Comparison of ENCODE assay signal across 11 cellular contexts in genomic region chr1:63693956-63694607, GRCh38.
DNase-seq lines count a peak whose midpoint lies in the region; ATAC-seq and TF ChIP-seq lines count a peak whose summit lies in the region.
"Had no signal": no experiment of that assay in that cellular context is flagged by ENCODE, and none has a peak within 500 bp of the region (broad histone marks: within the 10 kb centered on the region; RNA-seq: fewer than 3 reads in every experiment).

No MANE protein-coding gene starts in this region.

- DNase-seq in CD1c-positive myeloid dendritic cell (ENCODE audit: extremely low spot score), result peak; percentile 16
- peak; percentile 36 for DNase-seq in choroid plexus epithelial cell (ENCODE audit: low read depth)
- DNase-seq in COLO668 (lab: John Stamatoyannopoulos, UW; ENCODE audit: unreplicated experiment), result no peak
- no peak for DNase-seq in OCI-LY7 (ENCODE audit: low spot score)
- DNase-seq in NCI-H1417 (lab: John Stamatoyannopoulos, UW), result no peak
- DNase-seq in NCI-H2107 treated with DMSO at 0.1 percent for 48 hours (lab: John Stamatoyannopoulos, UW; ENCODE audit: unreplicated experiment), result no peak
- DNase-seq: heart right ventricle, NCI-H1930, nucleus accumbens had no signal

- ATAC-seq in GM21390 (IDR thresholded peaks at IDR 0.05; ENCODE audit: unreplicated experiment), result peak; percentile 65
- ATAC-seq in HG03469 (IDR thresholded peaks at IDR 0.05; ENCODE audit: unreplicated experiment), result peak; percentile 54
- ATAC-seq: heart right ventricle had no signal

- no peaks in the 10 kb centered on the region for H4K20me1 ChIP-seq in OCI-LY7 (ENCODE audit: insufficient read depth, low read length)

- intact Hi-C loops in OCI-LY7 (cut with micrococcal nuclease; ENCODE audit: unreplicated experiment), result loop anchor here (5.0 kb wide), 1 partner anchor 83 kb away; no protein-coding TSS in a partner anchor

- H3K79me2 ChIP-seq in OCI-LY7 (ENCODE audit: insufficient read depth, low read depth, low read length), result no peaks in the 10 kb centered on the region

- no peak overlapping the region for H3K4me2 ChIP-seq in OCI-LY7 (ENCODE audit: low read length)

- no peaks in the 10 kb centered on the region for H3K9me3 ChIP-seq in OCI-LY7 (ENCODE audit: low read length)
- H3K9me3 ChIP-seq: heart right ventricle had no signal

- no peaks in the 10 kb centered on the region for H3K36me3 ChIP-seq in OCI-LY7 (ENCODE audit: insufficient read depth, low read length)
- H3K36me3 ChIP-seq: heart right ventricle had no signal

- CTCF ChIA-PET in OCI-LY7 (lab: Charles Lee; ENCODE audit: unreplicated experiment), result no interaction called here

- POLR2A ChIA-PET in OCI-LY7 (lab: Charles Lee), result interaction anchor here (0.8 to 0.9 kb wide), 2 partner anchors 10 to 204 kb away, joined by 3 read pairs; no protein-coding TSS in a partner anchor

- H3K9me2 ChIP-seq in OCI-LY7 (ENCODE audit: insufficient read depth, low read length), result no peaks in the 10 kb centered on the region

- TF ChIP-seq CTCF in choroid plexus epithelial cell (conservative IDR thresholded peaks at IDR 0.05; ENCODE audit: low read depth, low read length) (no peak), OCI-LY7 (conservative IDR thresholded peaks at IDR 0.05; ENCODE audit: low read length) (no peak)

- no peak overlapping the region for H3K27ac ChIP-seq in OCI-LY7 (ENCODE audit: low read depth, low read length, poor library complexity, severe bottlenecking)

- no peak overlapping the region for H2AFZ ChIP-seq in OCI-LY7 (ENCODE audit: low read length)

- no peaks in the 10 kb centered on the region for H3K4me1 ChIP-seq in OCI-LY7 (ENCODE audit: insufficient read depth, low read length, poor library complexity, severe bottlenecking)

- H3K4me3 ChIP-seq in choroid plexus epithelial cell (ENCODE audit: low read depth, low read length), result no peak overlapping the region
- no peak overlapping the region for H3K4me3 ChIP-seq in OCI-LY7 (ENCODE audit: low read depth, low read length, poor library complexity, severe bottlenecking)
- H3K4me3 ChIP-seq: heart right ventricle had no signal

- BruUV-seq in OCI-LY7 (replicated peaks; lab: Mats Ljungman, UMichigan), result no TSS peak

Comparison
In these comparisons a context has a peak if more than half of its experiments do, and no peak if none do; other contexts are left out.
1. DNase-seq: peak in CD1c-positive myeloid dendritic cell (single experiment) and choroid plexus epithelial cell (single experiment); none in COLO668 (single experiment), OCI-LY7 (single experiment), NCI-H1417 (0 of 3) and NCI-H2107 treated with DMSO at 0.1 percent for 48 hours (single experiment).